ENCODE assay signal across 8 cellular contexts in genomic region chr13:78609464-78610205, GRCh38. TPM values are rescaled to one million over a fixed set of nuclear protein-coding genes. Genes with fewer than 3 reads are reported as not detected.
DNase-seq lines count a peak whose midpoint lies in the region; ATAC-seq and TF ChIP-seq lines count a peak whose summit lies in the region.

No MANE protein-coding gene starts in this region.

- H3K4me3 ChIP-seq in astrocyte of the spinal cord (ENCODE audit: low read depth, low read length) (peak overlapping the region; percentile 45), liver (ENCODE audit: low read depth in 1 of 3, low read length in 3 of 3) (peak overlapping the region; percentile 9 to 76 (median 58)), transverse colon (peak overlapping the region; percentile 30 to 55 (median 36))

- no peak for TF ChIP-seq CTCF in astrocyte of the spinal cord (IDR thresholded peaks at IDR 0.05; ENCODE audit: low read depth, low read length)
- no peak for TF ChIP-seq CTCF in liver (IDR thresholded peaks at IDR 0.05; ENCODE audit: low read depth, low read length, missing input control)
- no peak for TF ChIP-seq CTCF in transverse colon (IDR thresholded peaks at IDR 0.05)

- no peak overlapping the region for H3K27ac ChIP-seq in liver (ENCODE audit: low read depth in 1 of 2, low read length in 2 of 2)
- H3K27ac ChIP-seq in transverse colon, result no peak overlapping the region

- H3K36me3 Mint-ChIP-seq in activated T-cell treated with anti-CD3 and anti-CD28 coated beads, Interleukin-2, amount 50 U/mL, for 4 hours (ENCODE audit: insufficient read depth), result peaks cover 3% of the 10 kb centered on the region

- no peaks in the 10 kb centered on the region for H3K9me3 Mint-ChIP-seq in activated T-cell treated with anti-CD3 and anti-CD28 coated beads, Interleukin-2, amount 50 U/mL, for 4 hours

- H3K4me1 Mint-ChIP-seq in activated T-cell treated with anti-CD3 and anti-CD28 coated beads, Interleukin-2, amount 50 U/mL, for 4 hours (ENCODE audit: low read depth), result peaks cover 24% of the 10 kb centered on the region

- TF ChIP-seq EP300 in transverse colon (IDR thresholded peaks at IDR 0.05; ENCODE audit: low read depth), result no peak

- no peak overlapping the region for H3K9ac ChIP-seq in liver (ENCODE audit: low read depth in 1 of 2, low read length in 2 of 2)

- intact Hi-C loops in transverse colon (cut with DNase I; ENCODE audit: low total_unique reads), result no loop called here

- no peak for TF ChIP-seq RAD21 in liver (IDR thresholded peaks at IDR 0.05)

- no peak for TF ChIP-seq POLR2A in transverse colon (IDR thresholded peaks at IDR 0.05)

- 12% methylated on average over 33 of the region's 33 CpGs for WGBS in liver
- WGBS in transverse colon (ENCODE audit: low coverage in 1 of 2), 2 donors, result 19 to 66% methylated on average over 4 to 33 of the region's 33 CpGs

- H3K27me3 ChIP-seq in liver (ENCODE audit: control insufficient read depth in 4 of 4, insufficient read depth in 4 of 4, low read length in 3 of 4) (peaks cover 0 to 17% (median 7%) of the 10 kb centered on the region in 4 donors), transverse colon (peaks cover 84% of the 10 kb centered on the region)

- peaks cover 0 to 6% (median 0%) of the 10 kb centered on the region in 4 donors for H3K36me3 ChIP-seq in liver (ENCODE audit: control insufficient read depth in 4 of 4, insufficient read depth in 3 of 4, low read depth in 1 of 4, low read length in 3 of 4)
- no peaks in the 10 kb centered on the region for H3K36me3 ChIP-seq in transverse colon

- in situ Hi-C loops in astrocyte of the spinal cord (cut with HindIII; ENCODE audit: low sequenced_read_pairs) (no loop called here), transverse colon (cut with MboI; ENCODE audit: low pct_ligation_motif_present in 1 of 4, low pct_unique_long_range_greater_than_20kb in 1 of 4, low sequenced_read_pairs in 3 of 4) (no loop called here)

- DNase-seq in activated T-cell treated with anti-CD3 and anti-CD28 coated beads, Interleukin-2, amount 50 U/mL, for 4 hours, result no peak
- DNase-seq in activated T-cell treated with anti-CD3 and anti-CD28 coated beads, Interleukin-2, amount 50 U/mL, for 48 hours, result no peak
- no peak for DNase-seq in astrocyte of the spinal cord (ENCODE audit: low read depth, low spot score)
- no peak for DNase-seq in transverse colon
- no peak for DNase-seq in SW 1271 (lab: John Stamatoyannopoulos, UW)

- H3K27me3 Mint-ChIP-seq in activated T-cell treated with anti-CD3 and anti-CD28 coated beads, Interleukin-2, amount 50 U/mL, for 4 hours (ENCODE audit: low read depth), result peaks cover 65% of the 10 kb centered on the region

- no peaks in the 10 kb centered on the region for H3K9me3 ChIP-seq in liver (ENCODE audit: control insufficient read depth in 4 of 4, low read length in 3 of 4)
- no peaks in the 10 kb centered on the region for H3K9me3 ChIP-seq in transverse colon

- H3K4me1 ChIP-seq in liver (ENCODE audit: control insufficient read depth in 4 of 4, insufficient read depth in 4 of 4, low read length in 3 of 4) (peaks cover 11 to 22% (median 20%) of the 10 kb centered on the region in 4 donors), transverse colon (peaks cover 18 to 28% (median 21%) of the 10 kb centered on the region in 4 donors)

- peak overlapping the region; percentile 70 for H3K4me3 Mint-ChIP-seq in activated T-cell treated with anti-CD3 and anti-CD28 coated beads, Interleukin-2, amount 50 U/mL, for 4 hours

- peak in 1 of 2 donors; percentile 19 for ATAC-seq in activated T-cell treated with anti-CD3 and anti-CD28 coated beads, Interleukin-2, amount 50 U/mL, for 4 hours
- no peak for ATAC-seq in GM21526 (IDR thresholded peaks at IDR 0.05; ENCODE audit: low FRiP score, unreplicated experiment)
- ATAC-seq in GM21515 (IDR thresholded peaks at IDR 0.05; ENCODE audit: unreplicated experiment), result no peak

TF ChIP-seq in liver, 16 proteins besides CTCF, POLR2A, EP300 and RAD21:
- TF ChIP-seq, protein P1, sequence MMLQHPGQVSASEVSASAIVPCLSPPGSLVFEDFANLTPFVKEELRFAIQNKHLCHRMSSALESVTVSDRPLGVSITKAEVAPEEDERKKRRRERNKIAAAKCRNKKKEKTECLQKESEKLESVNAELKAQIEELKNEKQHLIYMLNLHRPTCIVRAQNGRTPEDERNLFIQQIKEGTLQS (IDR thresholded peaks at IDR 0.05), result no peak

RNA-seq across cellular contexts. Expression of gene POU4F1, which starts 6.3 kb away (rescaled TPM):
- under 1 TPM in 2 of 3 donors, not detected in 1; 0.08 to 0.11 TPM for total RNA-seq in activated T-cell treated with anti-CD3 and anti-CD28 coated beads, Interleukin-2, amount 50 U/mL, for 4 hours
- total RNA-seq in liver (under 1 TPM in 1 of 2 donors, not detected in 1; 0.05 TPM), transverse colon (not detected)
- polyA plus RNA-seq in liver, result under 1 TPM in 1 of 2 donors, not detected in 1; 0.01 TPM

RNA-seq across cellular contexts. Expression of gene OBI1, which starts 49.3 kb away (rescaled TPM):
- 10 to 100 TPM; 15.3 to 17.1 (median 15.6) TPM for total RNA-seq in activated T-cell treated with anti-CD3 and anti-CD28 coated beads, Interleukin-2, amount 50 U/mL, for 4 hours
- total RNA-seq in liver, result 1 to 10 TPM; 4.1 to 8.9 TPM
- polyA plus RNA-seq in liver, result 1 to 10 TPM; 1.7 to 2.0 TPM
- total RNA-seq in transverse colon, result 1 to 10 TPM; 2.0 to 7.9 (median 4.2) TPM
